ENCODE assay signal across 1 cellular context in genomic region chr12:608413-608812, GRCh38.
TF ChIP-seq lines count a peak whose summit lies in the region.

No MANE protein-coding gene starts in this region.

TF ChIP-seq in GM12878, 131 proteins besides CTCF, POLR2A, EP300 and RAD21:
- TF ChIP-seq ZNF622 (IDR thresholded peaks at IDR 0.05), result no peak
- TF ChIP-seq SREBF2 (IDR thresholded peaks at IDR 0.05; ENCODE audit: low read length), result no peak
- peak; percentile 50 for TF ChIP-seq BCL3 (IDR thresholded peaks at IDR 0.05; ENCODE audit: borderline replicate concordance, insufficient read depth, low read depth, low read length, poor library complexity, severe bottlenecking)
- no peak for TF ChIP-seq ELK1 (IDR thresholded peaks at IDR 0.05; ENCODE audit: low read depth, low read length)
- no peak for TF ChIP-seq SPI1 (IDR thresholded peaks at IDR 0.05; ENCODE audit: borderline replicate concordance, insufficient read depth, low read depth, low read length)
- no peak for TF ChIP-seq SIX5 (IDR thresholded peaks at IDR 0.05; ENCODE audit: low read depth, low read length, severe bottlenecking)
- TF ChIP-seq CHD4 (IDR thresholded peaks at IDR 0.05), result no peak
